4 cellular contexts compared by ENCODE assay signal in genomic region chr7:152573186-152573585, GRCh38.
DNase-seq lines count a peak whose midpoint lies in the region; ATAC-seq and TF ChIP-seq lines count a peak whose summit lies in the region.
"Not testable (repeated sequence)": the region's sequence is repeated elsewhere in the genome, so short reads cannot be mapped to it uniquely, and the experiment has no call there.

No MANE protein-coding gene starts in this region.

- not testable (repeated sequence) for ATAC-seq in upper lobe of right lung

- POLR2A ChIA-PET in HEK293 (lab: Yijun Ruan, JAX) = not testable (repeated sequence)

- H3K27me3 ChIP-seq in spleen (replicated peaks in 1 of 7); upper lobe of right lung: not testable (repeated sequence)

- not testable (repeated sequence) for H3K27ac ChIP-seq in HEK293 (ENCODE audit: extremely low read depth, low read depth, low read length); spleen; upper lobe of right lung

- intact Hi-C loops in spleen (cut with DNase I; ENCODE audit: low total_unique reads); upper lobe of right lung (cut with DNase I): not testable (repeated sequence)

- peak overlapping the region; percentile 14 for H3K27ac Mint-ChIP-seq in type B pancreatic cell

- not testable (repeated sequence) for H3K4me3 ChIP-seq in HEK293 (ENCODE audit: low read depth, low read length); spleen; upper lobe of right lung

- H3K36me3 Mint-ChIP-seq in type B pancreatic cell = not testable (repeated sequence)

- TF ChIP-seq CTCF in HEK293 (tag by site-specific recombination; IDR thresholded peaks at IDR 0.05); spleen (IDR thresholded peaks at IDR 0.05 in 8 of 11, conservative IDR thresholded peaks at IDR 0.05 in 3 of 11); type B pancreatic cell (conservative IDR thresholded peaks at IDR 0.05); upper lobe of right lung (IDR thresholded peaks at IDR 0.05): not testable (repeated sequence)

- H3K27me3 Mint-ChIP-seq in type B pancreatic cell = not testable (repeated sequence)

- CTCF ChIA-PET in HEK293 (lab: Yijun Ruan, JAX) = interaction anchor here (0.6 kb wide), 1 partner anchor 118 kb away, joined by 3 read pairs; no protein-coding TSS in a partner anchor

- H3K36me3 ChIP-seq in HEK293 (ENCODE audit: control insufficient read depth in 2 of 2, insufficient read depth in 1 of 2, low read length in 2 of 2); spleen; upper lobe of right lung: not testable (repeated sequence)

- H3K9me3 Mint-ChIP-seq in type B pancreatic cell = not testable (repeated sequence)

- H3K4me1 Mint-ChIP-seq in type B pancreatic cell (ENCODE audit: unreplicated experiment) = peaks cover 17% of the 10 kb centered on the region

- H3K9me3 ChIP-seq in HEK293 (ENCODE audit: control insufficient read depth, insufficient read depth, low read depth, low read length); spleen; upper lobe of right lung: not testable (repeated sequence)

- not testable (repeated sequence) for H3K4me3 Mint-ChIP-seq in type B pancreatic cell

- not testable (repeated sequence) for TF ChIP-seq POLR2A in spleen (IDR thresholded peaks at IDR 0.05)

- H3K4me1 ChIP-seq in HEK293 (ENCODE audit: control insufficient read depth, insufficient read depth, low read length); spleen; upper lobe of right lung: not testable (repeated sequence)

- DNase-seq in spleen = peak; percentile 8
- DNase-seq in type B pancreatic cell (ENCODE audit: extremely low spot score, unreplicated experiment) = not testable (repeated sequence)
- DNase-seq in upper lobe of right lung = peak; percentile 12

- 84 to 96% (median 89%) methylated on average over 6 of the region's 6 CpGs for WGBS in spleen, 5 donors

TF ChIP-seq in HEK293, 187 proteins besides CTCF, POLR2A, EP300 and RAD21:
- TF ChIP-seq ZNF394 (tag by site-specific recombination; IDR thresholded peaks at IDR 0.05; ENCODE audit: borderline replicate concordance) = peak; percentile 40; the same call in 1 of the 2 replicates
TF ChIP-seq in HEK293: peak in this region for 1; not testable (repeated sequence) for 186.
